ENCODE assay signal across 13 cellular contexts in genomic region chr16:56888806-56889205, GRCh38.
A peak's percentile ranks its signal among the peaks of the same experiment; 100 is the strongest.
DNase-seq lines count a peak whose midpoint lies in the region; ATAC-seq, FAIRE-seq and TF ChIP-seq lines count a peak whose summit lies in the region.
"Had no signal": no experiment of that assay in that cellular context is flagged by ENCODE, and none has a peak within 500 bp of the region (broad histone marks: within the 10 kb centered on the region; RNA-seq: fewer than 3 reads in every experiment).

No MANE protein-coding gene starts in this region.

- ATAC-seq in GM19397 (IDR thresholded peaks at IDR 0.05; ENCODE audit: unreplicated experiment) (peak; percentile 89), HG03060 (IDR thresholded peaks at IDR 0.05; ENCODE audit: low read depth, unreplicated experiment) (peak; percentile 89), HG02763 (IDR thresholded peaks at IDR 0.05; ENCODE audit: unreplicated experiment) (no peak), SK-N-SH treated with all-trans-retinoic acid at 6 μM for 48 hours (no peak)

- CTCF ChIA-PET in GM10248 (lab: Yijun Ruan, JAX): interaction anchor here (0.8 to 1.8 kb wide), 4 partner anchors 9 to 28 kb away, joined by 3 to 4 read pairs (median 4); partner anchors contain the start of gene SLC12A3

- TF ChIP-seq CTCF in GM10248 (IDR thresholded peaks at IDR 0.05; ENCODE audit: control extremely low read depth, extremely low read depth, low read depth, missing control alignments): no peak

- peak; percentile 79 for DNase-seq in GM10248 (ENCODE audit: extremely low spot score)
- DNase-seq in SIG-M5 (lab: John Stamatoyannopoulos, UW): peak; percentile 15
- no peak for DNase-seq in H54 (ENCODE audit: insufficient read length, low spot score)
- DNase-seq in NCI-H1092 treated with DMSO at 0.1 percent for 48 hours (lab: John Stamatoyannopoulos, UW): no peak
- DNase-seq: activated T-cell treated with anti-CD3 and anti-CD28 coated beads for 4 hours; GDM1; NCI-H1092; NK-92 treated with Interleukin-12 subunit alpha and Interleukin-12 subunit beta, amount 100 ng/mL, for 24 hours had no signal

- POLR2A ChIA-PET in GM10248 (lab: Yijun Ruan, JAX): interaction anchor here (1.3 kb wide), 1 partner anchor 43 kb away, joined by 3 read pairs; the partner anchor contains the start of gene HERPUD1

- TF ChIP-seq POLR2A in H54 (IDR thresholded peaks at IDR 0.05; ENCODE audit: low read depth, low read length): no peak

- no peak for FAIRE-seq in H54 (lab: Jason Lieb, UNC)
- FAIRE-seq: H1 had no signal

TF ChIP-seq in SK-N-SH treated with all-trans-retinoic acid at 6 μM for 48 hours, 23 proteins besides CTCF, POLR2A, EP300 and RAD21:
- TF ChIP-seq RARB (CRISPR knock-in tag; IDR thresholded peaks at IDR 0.05) (no peak), TSHZ2 (CRISPR knock-in tag; IDR thresholded peaks at IDR 0.05) (no peak), BACH2 (CRISPR knock-in tag; IDR thresholded peaks at IDR 0.05; ENCODE audit: borderline replicate concordance) (no peak)

Comparison
In these comparisons a context has a peak if more than half of its experiments do, and no peak if none do; other contexts are left out.
1. DNase-seq: peak in GM10248 (single experiment) and SIG-M5 (single experiment); none in H54 (single experiment) and NCI-H1092 treated with DMSO at 0.1 percent for 48 hours (single experiment).
2. ATAC-seq: peak in GM19397 (single experiment) and HG03060 (single experiment); none in HG02763 (single experiment) and SK-N-SH treated with all-trans-retinoic acid at 6 μM for 48 hours (single experiment).